Comparison of ENCODE assay signal across 13 cellular contexts in genomic region chr14:68967459-68967940, GRCh38. TPM values are rescaled to one million over a fixed set of nuclear protein-coding genes. Genes with fewer than 3 reads are reported as not detected.
A peak's percentile ranks its signal among the peaks of the same experiment; 100 is the strongest.
DNase-seq lines count a peak whose midpoint lies in the region; ATAC-seq, FAIRE-seq and TF ChIP-seq lines count a peak whose summit lies in the region.
"Had no signal": no experiment of that assay in that cellular context is flagged by ENCODE, and none has a peak within 500 bp of the region (broad histone marks: within the 10 kb centered on the region; RNA-seq: fewer than 3 reads in every experiment).

No MANE protein-coding gene starts in this region.

- H3K9me3 ChIP-seq in CD4-positive, alpha-beta memory T cell (ENCODE audit: control insufficient read depth in 1 of 2, low read length in 2 of 2), result no peaks in the 10 kb centered on the region
- H3K9me3 ChIP-seq in SJSA1 (replicated peaks) (no peaks in the 10 kb centered on the region), endothelial cell of umbilical vein (replicated peaks; ENCODE audit: control insufficient read depth, insufficient read depth, low read length) (no peaks in the 10 kb centered on the region)
- H3K9me3 ChIP-seq: body of pancreas had no signal

- H3K27ac ChIP-seq in CD4-positive, alpha-beta memory T cell (ENCODE audit: low read depth, low read length), result peak overlapping the region; percentile 22
- H3K27ac ChIP-seq in SJSA1 (peak overlapping the region; percentile 13; the same call in 1 of the 2 replicates), endothelial cell of umbilical vein (ENCODE audit: insufficient read depth, low read depth, low read length) (no peak overlapping the region)

- no peaks in the 10 kb centered on the region for H4K20me1 ChIP-seq in endothelial cell of umbilical vein (replicated peaks; ENCODE audit: control insufficient read depth, extremely low read depth, insufficient read depth, low read length)

- POLR2A ChIA-PET in CD4-positive, alpha-beta memory T cell (lab: Charles Lee; ENCODE audit: partially characterized antibody), result interaction anchor here (1.0 to 5.5 kb wide), 7 partner anchors 8 to 55 kb away, joined by 3 to 55 read pairs (median 5); no protein-coding TSS in a partner anchor
- POLR2A ChIA-PET in endothelial cell of umbilical vein (lab: Charles Lee), result interaction anchor here (1.4 kb wide), 1 partner anchor 9 kb away, joined by 3 read pairs; no protein-coding TSS in a partner anchor

- H3K4me3 Mint-ChIP-seq in CD4-positive, alpha-beta memory T cell, result peak overlapping the region; percentile 75 to 89 (median 82)
- no peak overlapping the region for H3K4me3 Mint-ChIP-seq in osteocyte (ENCODE audit: unreplicated experiment)

- peaks cover 48 to 94% (median 65%) of the 10 kb centered on the region in 4 donors for H3K4me1 Mint-ChIP-seq in CD4-positive, alpha-beta memory T cell
- peaks cover 88% of the 10 kb centered on the region for H3K4me1 Mint-ChIP-seq in osteocyte (ENCODE audit: unreplicated experiment)

- intact Hi-C loops in CD4-positive, alpha-beta memory T cell (cut with micrococcal nuclease), result no loop called here
- intact Hi-C loops in endothelial cell of umbilical vein (cut with micrococcal nuclease) (no loop called here), head of caudate nucleus (cut with DNase I) (no loop called here)

- H3K9me1 ChIP-seq in endothelial cell of umbilical vein (replicated peaks; ENCODE audit: control insufficient read depth, extremely low read depth, insufficient read depth, low read length), result no peaks in the 10 kb centered on the region

- CTCF ChIA-PET in CD4-positive, alpha-beta memory T cell (lab: Charles Lee; ENCODE audit: partially characterized antibody), result interaction anchor here (1.0 to 3.6 kb wide), 4 partner anchors 10 to 57 kb away, joined by 3 to 16 read pairs (median 9); no protein-coding TSS in a partner anchor
- CTCF ChIA-PET in endothelial cell of umbilical vein (lab: Charles Lee), result interaction anchor here (0.7 to 2.1 kb wide), 5 partner anchors 28 to 159 kb away, joined by 3 to 6 read pairs (median 3); no protein-coding TSS in a partner anchor

- H3K27ac Mint-ChIP-seq in CD4-positive, alpha-beta memory T cell, result peak overlapping the region; percentile 96 to 99 (median 98)
- H3K27ac Mint-ChIP-seq in osteocyte (ENCODE audit: unreplicated experiment), result peak overlapping the region; percentile 87

- dilution Hi-C loops in endothelial cell of umbilical vein (cut with MboI; ENCODE audit: extremely low pct_ligation_motif_present, low sequenced_read_pairs), result no loop called here

- H3K36me3 ChIP-seq in CD4-positive, alpha-beta memory T cell (ENCODE audit: insufficient read depth, low read length), result no peaks in the 10 kb centered on the region
- H3K36me3 ChIP-seq in SJSA1 (peaks cover 99% of the 10 kb centered on the region), endothelial cell of umbilical vein (ENCODE audit: control insufficient read depth in 2 of 2, extremely low read depth in 1 of 2, insufficient read depth in 2 of 2, low read length in 2 of 2) (peaks cover 4 to 15% of the 10 kb centered on the region in 2 experiments)

- no peak overlapping the region for H2AFZ ChIP-seq in endothelial cell of umbilical vein (ENCODE audit: low read depth, low read length)

- BruUV-seq in endothelial cell of umbilical vein (replicated peaks; lab: Mats Ljungman, UMichigan), result no TSS peak

- peaks cover 81% of the 10 kb centered on the region for H3K4me1 ChIP-seq in CD4-positive, alpha-beta memory T cell (ENCODE audit: insufficient read depth, low read length)
- H3K4me1 ChIP-seq in SJSA1 (replicated peaks) (peaks cover 98% of the 10 kb centered on the region), endothelial cell of umbilical vein (ENCODE audit: control insufficient read depth, extremely low read depth, insufficient read depth, low read length) (peaks cover 72% of the 10 kb centered on the region)

- H3K79me2 ChIP-seq in endothelial cell of umbilical vein (ENCODE audit: control insufficient read depth, insufficient read depth, low read length), result peaks cover 100% of the 10 kb centered on the region

- H3K36me3 Mint-ChIP-seq in CD4-positive, alpha-beta memory T cell, result peaks cover 2 to 5% of the 10 kb centered on the region in 2 donors
- H3K36me3 Mint-ChIP-seq in osteocyte (ENCODE audit: unreplicated experiment), result peaks cover 17% of the 10 kb centered on the region

- H3K27me3 ChIP-seq in CD4-positive, alpha-beta memory T cell (ENCODE audit: insufficient read depth, low read length), result no peaks in the 10 kb centered on the region
- H3K27me3 ChIP-seq in SJSA1 (replicated peaks), result no peaks in the 10 kb centered on the region
- no peaks in the 10 kb centered on the region for H3K27me3 ChIP-seq in endothelial cell of umbilical vein (ENCODE audit: control insufficient read depth in 2 of 2, insufficient read depth in 2 of 2, low read length in 2 of 2)
- H3K27me3 ChIP-seq: body of pancreas had no signal

- TF ChIP-seq POLR2A in endothelial cell of umbilical vein (IDR thresholded peaks at IDR 0.05; ENCODE audit: low read depth, low read length), result no peak

- no peak for DNase-seq in CD4-positive, alpha-beta memory T cell
- DNase-seq in SJSA1 (ENCODE audit: low read depth in 1 of 2, low spot score in 2 of 2) (no peak), endothelial cell of umbilical vein (ENCODE audit: low read depth, low spot score) (no peak), osteocyte (ENCODE audit: extremely low spot score, unreplicated experiment) (no peak), head of caudate nucleus (no peak), NCI-H510A (lab: John Stamatoyannopoulos, UW) (no peak), NCI-H2196 treated with DMSO at 0.1 percent for 48 hours (lab: John Stamatoyannopoulos, UW; ENCODE audit: unreplicated experiment) (no peak)
- DNase-seq: COR-L47, HCEC 1CT, NCI-H2029 had no signal

- TF ChIP-seq CTCF in endothelial cell of umbilical vein (IDR thresholded peaks at IDR 0.05; ENCODE audit: extremely low read depth in 1 of 2, insufficient read depth in 1 of 2, low read depth in 1 of 2, low read length in 2 of 2) (no peak), osteocyte (IDR thresholded peaks at IDR 0.05) (no peak)

- H3K9me3 Mint-ChIP-seq in CD4-positive, alpha-beta memory T cell, result no peaks in the 10 kb centered on the region
- no peaks in the 10 kb centered on the region for H3K9me3 Mint-ChIP-seq in osteocyte (ENCODE audit: unreplicated experiment)

- H3K27me3 Mint-ChIP-seq in CD4-positive, alpha-beta memory T cell, result no peaks in the 10 kb centered on the region
- no peaks in the 10 kb centered on the region for H3K27me3 Mint-ChIP-seq in osteocyte (ENCODE audit: unreplicated experiment)

- no peak overlapping the region for H3K4me2 ChIP-seq in endothelial cell of umbilical vein (ENCODE audit: insufficient read depth, low read length)

- no peak overlapping the region for H3K9ac ChIP-seq in endothelial cell of umbilical vein (replicated peaks; ENCODE audit: extremely low read depth, insufficient read depth, low read length)

- peak; percentile 26 for FAIRE-seq in endothelial cell of umbilical vein (lab: Jason Lieb, UNC)
- FAIRE-seq: K562 had no signal

- H3K4me3 ChIP-seq in CD4-positive, alpha-beta memory T cell (ENCODE audit: low read length in 2 of 2), result peak overlapping the region in 1 of 2 donors; percentile 27
- H3K4me3 ChIP-seq in SJSA1 (no peak overlapping the region), endothelial cell of umbilical vein (replicated peaks in 1 of 3; ENCODE audit: insufficient read depth in 1 of 3, low read depth in 1 of 3, low read length in 3 of 3) (no peak overlapping the region)
- H3K4me3 ChIP-seq: body of pancreas, K562 had no signal

- no peak for ATAC-seq in GM18498 (IDR thresholded peaks at IDR 0.05; ENCODE audit: unreplicated experiment)

TF ChIP-seq in endothelial cell of umbilical vein, 7 proteins besides CTCF, POLR2A, EP300 and RAD21:
- TF ChIP-seq GATA2 (IDR thresholded peaks at IDR 0.05; ENCODE audit: insufficient read depth, insufficient read length, low read depth, low read length) (no peak), FOS (IDR thresholded peaks at IDR 0.05; ENCODE audit: borderline replicate concordance, insufficient read depth, low read length) (no peak), MAX (IDR thresholded peaks at IDR 0.05; ENCODE audit: insufficient read depth, insufficient read length) (no peak), EZH2 (IDR thresholded peaks at IDR 0.05; ENCODE audit: borderline replicate concordance, low read depth, low read length, severe bottlenecking) (no peak), POLR2AphosphoS5 (IDR thresholded peaks at IDR 0.05; ENCODE audit: insufficient read depth, low read depth, low read length) (no peak), JUN (IDR thresholded peaks at IDR 0.05; ENCODE audit: borderline replicate concordance, insufficient read depth, insufficient read length, low read depth) (no peak), MYC (IDR thresholded peaks at IDR 0.05; ENCODE audit: low read depth, low read length) (no peak)
TF ChIP-seq in endothelial cell of umbilical vein: peak in this region for 0.

RNA-seq across cellular contexts. Expression of gene ACTN1, which starts 11.6 kb away (rescaled TPM):
- 10 to 100 TPM; 70.8 to 75.1 TPM for total RNA-seq in CD4-positive, alpha-beta memory T cell
- polyA plus RNA-seq in CD4-positive, alpha-beta memory T cell, result 10 to 100 TPM; 33.6 to 63.3 TPM
- 262 and 370 TPM in 2 replicates for total RNA-seq in SJSA1 (2014; rRNA removed; shearing (Covaris generic))
- 442 and 443 TPM in 2 replicates for total RNA-seq in endothelial cell of umbilical vein
- polyA plus RNA-seq in endothelial cell of umbilical vein, result 463 and 633 TPM in 2 replicates
- polyA plus RNA-seq in endothelial cell of umbilical vein (2011; cell fraction: cytosol; rRNA removed), result 379 and 382 TPM in 2 replicates
- polyA plus RNA-seq in endothelial cell of umbilical vein (2011; cell fraction: nucleus; rRNA removed), result 777 and 896 TPM in 2 replicates
- polyA plus RNA-seq in endothelial cell of umbilical vein (2012), result 398 and 442 TPM in 2 replicates
- 744 and 789 TPM in 2 replicates for polyA minus RNA-seq in endothelial cell of umbilical vein
- 104 TPM for polyA minus RNA-seq in endothelial cell of umbilical vein (2011; cell fraction: cytosol; rRNA and poly(A)+ RNA removed)
- 424 and 544 TPM in 2 replicates for polyA minus RNA-seq in endothelial cell of umbilical vein (2011; cell fraction: nucleus; rRNA and poly(A)+ RNA removed)
- 371 and 380 TPM in 2 replicates for total RNA-seq in osteocyte
